ENCODE assay signal across 1 cellular context in genomic region chr19:51131780-51132680, GRCh38.
TF ChIP-seq lines count a peak whose summit lies in the region.

No MANE protein-coding gene starts in this region.

TF ChIP-seq in K562, 482 proteins besides CTCF, POLR2A, EP300 and RAD21 (continued from another document and continues in another):
- no peak for TF ChIP-seq MCM3 (IDR thresholded peaks at IDR 0.05)
- peak; percentile 83 for TF ChIP-seq CBFB (CRISPR knock-in tag; IDR thresholded peaks at IDR 0.05)
- TF ChIP-seq FOXP1 (CRISPR knock-in tag; IDR thresholded peaks at IDR 0.05), result no peak
- no peak for TF ChIP-seq RBFOX2 (IDR thresholded peaks at IDR 0.05; ENCODE audit: low read depth, low read length)
- no peak for TF ChIP-seq ZBTB12 (CRISPR knock-in tag; IDR thresholded peaks at IDR 0.05)
- TF ChIP-seq TEAD4 (IDR thresholded peaks at IDR 0.05; ENCODE audit: low read length), result peak; percentile 81
- TF ChIP-seq TEAD4 (CRISPR knock-in tag; IDR thresholded peaks at IDR 0.05; ENCODE audit: borderline replicate concordance), result no peak
- no peak for TF ChIP-seq EZH2 (IDR thresholded peaks at IDR 0.05; ENCODE audit: borderline replicate concordance, low read depth, low read length)
- no peak for TF ChIP-seq MCM7 (IDR thresholded peaks at IDR 0.05)
- TF ChIP-seq CREB3 (tag; conservative IDR thresholded peaks at IDR 0.05; ENCODE audit: low read depth), result no peak
- TF ChIP-seq POLR3A (IDR thresholded peaks at IDR 0.05; ENCODE audit: borderline replicate concordance, extremely low read depth, insufficient read depth, insufficient read length), result no peak
- no peak for TF ChIP-seq TAF7 (tag; IDR thresholded peaks at IDR 0.05)
- TF ChIP-seq, protein P1, sequence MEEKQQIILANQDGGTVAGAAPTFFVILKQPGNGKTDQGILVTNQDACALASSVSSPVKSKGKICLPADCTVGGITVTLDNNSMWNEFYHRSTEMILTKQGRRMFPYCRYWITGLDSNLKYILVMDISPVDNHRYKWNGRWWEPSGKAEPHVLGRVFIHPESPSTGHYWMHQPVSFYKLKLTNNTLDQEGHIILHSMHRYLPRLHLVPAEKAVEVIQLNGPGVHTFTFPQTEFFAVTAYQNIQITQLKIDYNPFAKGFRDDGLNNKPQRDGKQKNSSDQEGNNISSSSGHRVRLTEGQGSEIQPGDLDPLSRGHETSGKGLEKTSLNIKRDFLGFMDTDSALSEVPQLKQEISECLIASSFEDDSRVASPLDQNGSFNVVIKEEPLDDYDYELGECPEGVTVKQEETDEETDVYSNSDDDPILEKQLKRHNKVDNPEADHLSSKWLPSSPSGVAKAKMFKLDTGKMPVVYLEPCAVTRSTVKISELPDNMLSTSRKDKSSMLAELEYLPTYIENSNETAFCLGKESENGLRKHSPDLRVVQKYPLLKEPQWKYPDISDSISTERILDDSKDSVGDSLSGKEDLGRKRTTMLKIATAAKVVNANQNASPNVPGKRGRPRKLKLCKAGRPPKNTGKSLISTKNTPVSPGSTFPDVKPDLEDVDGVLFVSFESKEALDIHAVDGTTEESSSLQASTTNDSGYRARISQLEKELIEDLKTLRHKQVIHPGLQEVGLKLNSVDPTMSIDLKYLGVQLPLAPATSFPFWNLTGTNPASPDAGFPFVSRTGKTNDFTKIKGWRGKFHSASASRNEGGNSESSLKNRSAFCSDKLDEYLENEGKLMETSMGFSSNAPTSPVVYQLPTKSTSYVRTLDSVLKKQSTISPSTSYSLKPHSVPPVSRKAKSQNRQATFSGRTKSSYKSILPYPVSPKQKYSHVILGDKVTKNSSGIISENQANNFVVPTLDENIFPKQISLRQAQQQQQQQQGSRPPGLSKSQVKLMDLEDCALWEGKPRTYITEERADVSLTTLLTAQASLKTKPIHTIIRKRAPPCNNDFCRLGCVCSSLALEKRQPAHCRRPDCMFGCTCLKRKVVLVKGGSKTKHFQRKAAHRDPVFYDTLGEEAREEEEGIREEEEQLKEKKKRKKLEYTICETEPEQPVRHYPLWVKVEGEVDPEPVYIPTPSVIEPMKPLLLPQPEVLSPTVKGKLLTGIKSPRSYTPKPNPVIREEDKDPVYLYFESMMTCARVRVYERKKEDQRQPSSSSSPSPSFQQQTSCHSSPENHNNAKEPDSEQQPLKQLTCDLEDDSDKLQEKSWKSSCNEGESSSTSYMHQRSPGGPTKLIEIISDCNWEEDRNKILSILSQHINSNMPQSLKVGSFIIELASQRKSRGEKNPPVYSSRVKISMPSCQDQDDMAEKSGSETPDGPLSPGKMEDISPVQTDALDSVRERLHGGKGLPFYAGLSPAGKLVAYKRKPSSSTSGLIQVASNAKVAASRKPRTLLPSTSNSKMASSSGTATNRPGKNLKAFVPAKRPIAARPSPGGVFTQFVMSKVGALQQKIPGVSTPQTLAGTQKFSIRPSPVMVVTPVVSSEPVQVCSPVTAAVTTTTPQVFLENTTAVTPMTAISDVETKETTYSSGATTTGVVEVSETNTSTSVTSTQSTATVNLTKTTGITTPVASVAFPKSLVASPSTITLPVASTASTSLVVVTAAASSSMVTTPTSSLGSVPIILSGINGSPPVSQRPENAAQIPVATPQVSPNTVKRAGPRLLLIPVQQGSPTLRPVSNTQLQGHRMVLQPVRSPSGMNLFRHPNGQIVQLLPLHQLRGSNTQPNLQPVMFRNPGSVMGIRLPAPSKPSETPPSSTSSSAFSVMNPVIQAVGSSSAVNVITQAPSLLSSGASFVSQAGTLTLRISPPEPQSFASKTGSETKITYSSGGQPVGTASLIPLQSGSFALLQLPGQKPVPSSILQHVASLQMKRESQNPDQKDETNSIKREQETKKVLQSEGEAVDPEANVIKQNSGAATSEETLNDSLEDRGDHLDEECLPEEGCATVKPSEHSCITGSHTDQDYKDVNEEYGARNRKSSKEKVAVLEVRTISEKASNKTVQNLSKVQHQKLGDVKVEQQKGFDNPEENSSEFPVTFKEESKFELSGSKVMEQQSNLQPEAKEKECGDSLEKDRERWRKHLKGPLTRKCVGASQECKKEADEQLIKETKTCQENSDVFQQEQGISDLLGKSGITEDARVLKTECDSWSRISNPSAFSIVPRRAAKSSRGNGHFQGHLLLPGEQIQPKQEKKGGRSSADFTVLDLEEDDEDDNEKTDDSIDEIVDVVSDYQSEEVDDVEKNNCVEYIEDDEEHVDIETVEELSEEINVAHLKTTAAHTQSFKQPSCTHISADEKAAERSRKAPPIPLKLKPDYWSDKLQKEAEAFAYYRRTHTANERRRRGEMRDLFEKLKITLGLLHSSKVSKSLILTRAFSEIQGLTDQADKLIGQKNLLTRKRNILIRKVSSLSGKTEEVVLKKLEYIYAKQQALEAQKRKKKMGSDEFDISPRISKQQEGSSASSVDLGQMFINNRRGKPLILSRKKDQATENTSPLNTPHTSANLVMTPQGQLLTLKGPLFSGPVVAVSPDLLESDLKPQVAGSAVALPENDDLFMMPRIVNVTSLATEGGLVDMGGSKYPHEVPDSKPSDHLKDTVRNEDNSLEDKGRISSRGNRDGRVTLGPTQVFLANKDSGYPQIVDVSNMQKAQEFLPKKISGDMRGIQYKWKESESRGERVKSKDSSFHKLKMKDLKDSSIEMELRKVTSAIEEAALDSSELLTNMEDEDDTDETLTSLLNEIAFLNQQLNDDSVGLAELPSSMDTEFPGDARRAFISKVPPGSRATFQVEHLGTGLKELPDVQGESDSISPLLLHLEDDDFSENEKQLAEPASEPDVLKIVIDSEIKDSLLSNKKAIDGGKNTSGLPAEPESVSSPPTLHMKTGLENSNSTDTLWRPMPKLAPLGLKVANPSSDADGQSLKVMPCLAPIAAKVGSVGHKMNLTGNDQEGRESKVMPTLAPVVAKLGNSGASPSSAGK (IDR thresholded peaks at IDR 0.05), result peak; percentile 55
- no peak for TF ChIP-seq MED1 (CRISPR knock-in tag; IDR thresholded peaks at IDR 0.05; ENCODE audit: borderline replicate concordance)
- no peak for TF ChIP-seq CC2D1A (IDR thresholded peaks at IDR 0.05)
- TF ChIP-seq ZNF217 (CRISPR knock-in tag; IDR thresholded peaks at IDR 0.05), result no peak
- no peak for TF ChIP-seq RREB1 (CRISPR knock-in tag; IDR thresholded peaks at IDR 0.05)
- TF ChIP-seq, protein P2, sequence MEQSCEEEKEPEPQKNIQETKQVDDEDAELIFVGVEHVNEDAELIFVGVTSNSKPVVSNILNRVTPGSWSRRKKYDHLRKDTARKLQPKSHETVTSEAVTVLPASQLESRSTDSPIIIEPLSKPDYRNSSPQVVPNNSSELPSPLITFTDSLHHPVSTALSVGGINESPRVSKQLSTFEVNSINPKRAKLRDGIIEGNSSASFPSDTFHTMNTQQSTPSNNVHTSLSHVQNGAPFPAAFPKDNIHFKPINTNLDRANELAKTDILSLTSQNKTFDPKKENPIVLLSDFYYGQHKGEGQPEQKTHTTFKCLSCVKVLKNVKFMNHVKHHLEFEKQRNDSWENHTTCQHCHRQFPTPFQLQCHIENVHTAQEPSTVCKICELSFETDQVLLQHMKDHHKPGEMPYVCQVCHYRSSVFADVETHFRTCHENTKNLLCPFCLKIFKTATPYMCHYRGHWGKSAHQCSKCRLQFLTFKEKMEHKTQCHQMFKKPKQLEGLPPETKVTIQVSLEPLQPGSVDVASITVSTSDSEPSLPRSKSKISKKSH (CRISPR knock-in tag; IDR thresholded peaks at IDR 0.05), result no peak
- TF ChIP-seq ZNF436 (CRISPR knock-in tag; IDR thresholded peaks at IDR 0.05), result no peak
- no peak for TF ChIP-seq TCFL5 (CRISPR knock-in tag; conservative IDR thresholded peaks at IDR 0.05)
- no peak for TF ChIP-seq ZC3H11A (IDR thresholded peaks at IDR 0.05; ENCODE audit: low read depth, low read length)
- TF ChIP-seq, protein P3, sequence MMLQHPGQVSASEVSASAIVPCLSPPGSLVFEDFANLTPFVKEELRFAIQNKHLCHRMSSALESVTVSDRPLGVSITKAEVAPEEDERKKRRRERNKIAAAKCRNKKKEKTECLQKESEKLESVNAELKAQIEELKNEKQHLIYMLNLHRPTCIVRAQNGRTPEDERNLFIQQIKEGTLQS (IDR thresholded peaks at IDR 0.05), result no peak
- TF ChIP-seq, protein P3 (CRISPR knock-in tag; conservative IDR thresholded peaks at IDR 0.05), result no peak
- TF ChIP-seq SRSF1 (IDR thresholded peaks at IDR 0.05; ENCODE audit: low read depth, low read length), result no peak
- no peak for TF ChIP-seq BACH1 (tag; IDR thresholded peaks at IDR 0.05)
- no peak for TF ChIP-seq GABPB2 (CRISPR knock-in tag; conservative IDR thresholded peaks at IDR 0.05)
- no peak for TF ChIP-seq ZKSCAN3 (CRISPR knock-in tag; IDR thresholded peaks at IDR 0.05)
- no peak for TF ChIP-seq GATAD2A (IDR thresholded peaks at IDR 0.05)
- TF ChIP-seq FOS (IDR thresholded peaks at IDR 0.05; ENCODE audit: extremely low read depth, insufficient read length), result no peak
- TF ChIP-seq HNRNPUL1 (IDR thresholded peaks at IDR 0.05; ENCODE audit: low read length), result no peak
- TF ChIP-seq, protein P4, sequence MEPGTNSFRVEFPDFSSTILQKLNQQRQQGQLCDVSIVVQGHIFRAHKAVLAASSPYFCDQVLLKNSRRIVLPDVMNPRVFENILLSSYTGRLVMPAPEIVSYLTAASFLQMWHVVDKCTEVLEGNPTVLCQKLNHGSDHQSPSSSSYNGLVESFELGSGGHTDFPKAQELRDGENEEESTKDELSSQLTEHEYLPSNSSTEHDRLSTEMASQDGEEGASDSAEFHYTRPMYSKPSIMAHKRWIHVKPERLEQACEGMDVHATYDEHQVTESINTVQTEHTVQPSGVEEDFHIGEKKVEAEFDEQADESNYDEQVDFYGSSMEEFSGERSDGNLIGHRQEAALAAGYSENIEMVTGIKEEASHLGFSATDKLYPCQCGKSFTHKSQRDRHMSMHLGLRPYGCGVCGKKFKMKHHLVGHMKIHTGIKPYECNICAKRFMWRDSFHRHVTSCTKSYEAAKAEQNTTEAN (CRISPR knock-in tag; IDR thresholded peaks at IDR 0.05), result no peak
- TF ChIP-seq HCFC1 (IDR thresholded peaks at IDR 0.05; ENCODE audit: low read depth, low read length), result no peak
- TF ChIP-seq PHF8 (IDR thresholded peaks at IDR 0.05; ENCODE audit: borderline replicate concordance, low read length), result no peak
- TF ChIP-seq, protein P5, sequence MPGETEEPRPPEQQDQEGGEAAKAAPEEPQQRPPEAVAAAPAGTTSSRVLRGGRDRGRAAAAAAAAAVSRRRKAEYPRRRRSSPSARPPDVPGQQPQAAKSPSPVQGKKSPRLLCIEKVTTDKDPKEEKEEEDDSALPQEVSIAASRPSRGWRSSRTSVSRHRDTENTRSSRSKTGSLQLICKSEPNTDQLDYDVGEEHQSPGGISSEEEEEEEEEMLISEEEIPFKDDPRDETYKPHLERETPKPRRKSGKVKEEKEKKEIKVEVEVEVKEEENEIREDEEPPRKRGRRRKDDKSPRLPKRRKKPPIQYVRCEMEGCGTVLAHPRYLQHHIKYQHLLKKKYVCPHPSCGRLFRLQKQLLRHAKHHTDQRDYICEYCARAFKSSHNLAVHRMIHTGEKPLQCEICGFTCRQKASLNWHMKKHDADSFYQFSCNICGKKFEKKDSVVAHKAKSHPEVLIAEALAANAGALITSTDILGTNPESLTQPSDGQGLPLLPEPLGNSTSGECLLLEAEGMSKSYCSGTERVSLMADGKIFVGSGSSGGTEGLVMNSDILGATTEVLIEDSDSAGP (CRISPR knock-in tag; IDR thresholded peaks at IDR 0.05), result no peak
- TF ChIP-seq NFIX (CRISPR knock-in tag; IDR thresholded peaks at IDR 0.05; ENCODE audit: low read depth), result no peak
